In genomic region chr16:73063854-73064226, GRCh38 we compare ENCODE assay signal across 15 cellular contexts. TPM values are rescaled to one million over a fixed set of nuclear protein-coding genes. Genes with fewer than 3 reads are reported as not detected.
A peak's percentile ranks its signal among the peaks of the same experiment; 100 is the strongest.
DNase-seq lines count a peak whose midpoint lies in the region; ATAC-seq and TF ChIP-seq lines count a peak whose summit lies in the region.
"Had no signal": no experiment of that assay in that cellular context is flagged by ENCODE, and none has a peak within 500 bp of the region (broad histone marks: within the 10 kb centered on the region; RNA-seq: fewer than 3 reads in every experiment).

No MANE protein-coding gene starts in this region.

- H3K36me3 Mint-ChIP-seq in CD8-positive, alpha-beta T cell = no peaks in the 10 kb centered on the region

- H3K79me1 ChIP-seq in IMR-90 (ENCODE audit: low read depth in 1 of 2, low read length in 2 of 2) (peaks cover 4 to 14% of the 10 kb centered on the region in 2 experiments; a peak in 3 of 4 replicates), mesenchymal stem cell (replicated peaks; ENCODE audit: low read length, poor library complexity, severe bottlenecking) (no peaks in the 10 kb centered on the region)

- H3K4me3 ChIP-seq in IMR-90 (ENCODE audit: insufficient read depth, low read depth, low read length) = peak overlapping the region; percentile 22; the same call in 1 of the 2 replicates
- peak overlapping the region in 1 of 2 experiments; percentile 66 for H3K4me3 ChIP-seq in mesenchymal stem cell (ENCODE audit: insufficient read depth in 1 of 2, low read depth in 1 of 2, low read length in 2 of 2)
- no peak overlapping the region for H3K4me3 ChIP-seq in CD8-positive, alpha-beta T cell (ENCODE audit: low read depth, low read length)

- H3K4me2 ChIP-seq in IMR-90 (ENCODE audit: low read depth, low read length) = peak overlapping the region; percentile 83
- no peak overlapping the region for H3K4me2 ChIP-seq in mesenchymal stem cell (ENCODE audit: low read length, poor library complexity, severe bottlenecking)

- peak overlapping the region; percentile 49 for H3K14ac ChIP-seq in IMR-90 (replicated peaks; ENCODE audit: low read depth, low read length)
- no peak overlapping the region for H3K14ac ChIP-seq in mesenchymal stem cell (ENCODE audit: low read length in 2 of 2)

- H3K23ac ChIP-seq in IMR-90 (ENCODE audit: low read depth, low read length) = no peak overlapping the region; the same call in 1 of the 2 replicates
- H3K23ac ChIP-seq in mesenchymal stem cell (ENCODE audit: low read length in 2 of 2) = no peak overlapping the region

- intact Hi-C loops in IMR-90 (cut with micrococcal nuclease) = no loop called here
- intact Hi-C loops in CD8-positive, alpha-beta T cell (cut with DNase I, micrococcal nuclease) = no loop called here

- H2AK5ac ChIP-seq in IMR-90 (ENCODE audit: low read depth, low read length) (peak overlapping the region; percentile 10; the same call in 1 of the 2 replicates), mesenchymal stem cell (ENCODE audit: low read length, severe bottlenecking) (no peak overlapping the region)

- H3K9ac ChIP-seq in IMR-90 (ENCODE audit: low read depth, low read length) (0 out of 2 replicates have a peak overlapping the region, but pooled peaks have one; percentile 2), mesenchymal stem cell (ENCODE audit: low read length) (peak overlapping the region; percentile 81)

- H3K9me3 ChIP-seq in IMR-90 (ENCODE audit: control insufficient read depth, insufficient read depth, low read length) = no peaks in the 10 kb centered on the region
- H3K9me3 ChIP-seq in mesenchymal stem cell (ENCODE audit: control insufficient read depth, low read length) = no peaks in the 10 kb centered on the region
- H3K9me3 ChIP-seq in CD8-positive, alpha-beta T cell (ENCODE audit: low read length) = no peaks in the 10 kb centered on the region
- H3K9me3 ChIP-seq: neutrophil had no signal

- no peak overlapping the region for H3K27ac Mint-ChIP-seq in CD8-positive, alpha-beta T cell
- H3K27ac Mint-ChIP-seq: activated CD8-positive, alpha-beta T cell treated with anti-CD3 and anti-CD28 coated beads for 36 hours; activated naive CD4-positive, alpha-beta T cell treated with anti-CD3 and anti-CD28 coated beads, Interleukin-2, amount 50 U/mL, for 72 hours; stimulated activated naive CD8-positive, alpha-beta T cell treated with anti-CD3 and anti-CD28 coated beads, Interleukin-15, Interleukin-2, amounts not matched to agents 100 ng/mL and 50 ng/mL, for 24 hours had no signal

- no peak overlapping the region for H3K4me3 Mint-ChIP-seq in CD8-positive, alpha-beta T cell
- H3K4me3 Mint-ChIP-seq: activated CD8-positive, alpha-beta T cell treated with anti-CD3 and anti-CD28 coated beads for 36 hours; stimulated activated naive CD8-positive, alpha-beta T cell treated with anti-CD3 and anti-CD28 coated beads, Interleukin-15, Interleukin-2, amounts not matched to agents 100 ng/mL and 50 ng/mL, for 24 hours had no signal

- no peak for DNase-seq in IMR-90
- no peak for DNase-seq in mesenchymal stem cell
- no peak for DNase-seq in substantia nigra (lab: John Stamatoyannopoulos, UW)
- DNase-seq in CD8-positive, alpha-beta T cell = no peak
- DNase-seq in Ammon's horn (ENCODE audit: low spot score) = no peak
- no peak for DNase-seq in glomerular visceral epithelial cell (ENCODE audit: extremely low spot score)
- DNase-seq: activated CD8-positive, alpha-beta T cell treated with anti-CD3 and anti-CD28 coated beads for 36 hours; DMS79 treated with DMSO at 0.1 percent for 48 hours; effector CD8-positive, alpha-beta T cell; NCI-H2171 treated with DMSO at 0.1 percent for 48 hours; T-helper 2 cell had no signal

- no TSS peak for BruUV-seq in IMR-90 (replicated peaks; lab: Mats Ljungman, UMichigan)

- H2BK12ac ChIP-seq in mesenchymal stem cell (ENCODE audit: low read length in 2 of 2) = peak overlapping the region; percentile 45

- CTCF ChIA-PET in IMR-90 (lab: Yijun Ruan, JAX) = no interaction called here
- CTCF ChIA-PET in CD8-positive, alpha-beta T cell (lab: Charles Lee) = interaction anchor here (2.0 kb wide), 1 partner anchor 9 kb away, joined by 5 read pairs; no protein-coding TSS in a partner anchor

- H3K27ac ChIP-seq in IMR-90 (ENCODE audit: insufficient read depth, low read length) = peak overlapping the region; percentile 5
- H3K27ac ChIP-seq in cingulate gyrus (ENCODE audit: low read depth, low read length) = peak overlapping the region; percentile 35
- no peak overlapping the region for H3K27ac ChIP-seq in mesenchymal stem cell (ENCODE audit: low read length, poor library complexity, severe bottlenecking)
- H3K27ac ChIP-seq in substantia nigra (ENCODE audit: low read depth, low read length, poor library complexity, severe bottlenecking) = peak overlapping the region; percentile 19
- no peak overlapping the region for H3K27ac ChIP-seq in CD8-positive, alpha-beta T cell (ENCODE audit: low read depth, low read length)
- H3K27ac ChIP-seq: neutrophil had no signal

- H3K36me3 ChIP-seq in IMR-90 (ENCODE audit: control insufficient read depth, insufficient read depth, low read length) (no peaks in the 10 kb centered on the region), mesenchymal stem cell (ENCODE audit: control insufficient read depth in 1 of 2, insufficient read depth in 2 of 2, low read depth in 1 of 2, low read length in 2 of 2) (no peaks in the 10 kb centered on the region)
- H3K36me3 ChIP-seq in CD8-positive, alpha-beta T cell (ENCODE audit: insufficient read depth, low read length) = no peaks in the 10 kb centered on the region
- H3K36me3 ChIP-seq: neutrophil had no signal

- dilution Hi-C loops in IMR-90 (cut with HindIII; ENCODE audit: low sequenced_read_pairs, unreplicated experiment) = no loop called here

- H3K4me1 ChIP-seq in IMR-90 (ENCODE audit: control insufficient read depth, insufficient read depth, low read length) (peaks cover 32% of the 10 kb centered on the region), mesenchymal stem cell (ENCODE audit: control insufficient read depth, insufficient read depth, low read depth, low read length) (peaks cover 41% of the 10 kb centered on the region)
- H3K4me1 ChIP-seq in CD8-positive, alpha-beta T cell (ENCODE audit: insufficient read depth, low read length) = no peaks in the 10 kb centered on the region

- TF ChIP-seq CTCF in IMR-90 (conservative IDR thresholded peaks at IDR 0.05; ENCODE audit: low read depth, low read length) = no peak
- TF ChIP-seq CTCF in CD8-positive, alpha-beta T cell (IDR thresholded peaks at IDR 0.05) = no peak

- peak overlapping the region; percentile 4 for H4K5ac ChIP-seq in IMR-90 (ENCODE audit: low read depth, low read length)

- peaks cover 5% of the 10 kb centered on the region; the same call in 1 of the 2 replicates for H3K9me1 ChIP-seq in IMR-90 (ENCODE audit: insufficient read depth, low read length)

- H4K20me1 ChIP-seq in IMR-90 (ENCODE audit: insufficient read depth, low read length) = no peaks in the 10 kb centered on the region

- H2AFZ ChIP-seq in IMR-90 (replicated peaks; ENCODE audit: low read length, poor library complexity) (peak overlapping the region; percentile 84), mesenchymal stem cell (ENCODE audit: low read depth, low read length) (no peak overlapping the region)

- peak overlapping the region; percentile 63 for H2AK9ac ChIP-seq in IMR-90 (replicated peaks; ENCODE audit: low read depth, low read length, poor library complexity)

- H2BK5ac ChIP-seq in IMR-90 (ENCODE audit: low read depth, low read length, poor library complexity, severe bottlenecking) = peak overlapping the region; percentile 50
- no peak overlapping the region for H2BK5ac ChIP-seq in mesenchymal stem cell (ENCODE audit: low read depth, low read length, poor library complexity, severe bottlenecking)

- H4K91ac ChIP-seq in IMR-90 (ENCODE audit: insufficient read depth, low read depth, low read length) = peak overlapping the region; percentile 68; the same call in 1 of the 2 replicates
- H4K91ac ChIP-seq in mesenchymal stem cell (ENCODE audit: low read length) = no peak overlapping the region

- H2BK20ac ChIP-seq in IMR-90 (ENCODE audit: low read depth, low read length) = peak overlapping the region; percentile 49; the same call in 1 of the 2 replicates

- POLR2A ChIA-PET in IMR-90 (lab: Charles Lee; ENCODE audit: unreplicated experiment) = interaction anchor here (0.6 kb wide), 1 partner anchor 119 kb away, joined by 3 read pairs; no protein-coding TSS in a partner anchor
- POLR2A ChIA-PET in CD8-positive, alpha-beta T cell (lab: Charles Lee) = no interaction called here

- no peak overlapping the region for H3K56ac ChIP-seq in IMR-90 (ENCODE audit: extremely low read depth, insufficient read depth, low read length)

- TF ChIP-seq POLR2A in IMR-90 (IDR thresholded peaks at IDR 0.05; ENCODE audit: low read depth, low read length) = no peak

- WGBS in IMR-90 (ENCODE audit: extremely low coverage in 2 of 2, insufficient read length in 1 of 2), 2 experiments = 77% methylated on average over 9 of the region's 15 CpGs; no CpG with 5 or more reads in 1 of the 2 experiments
- 2% methylated on average over 15 of the region's 15 CpGs for WGBS in mesenchymal stem cell

- H3K4ac ChIP-seq in IMR-90 (ENCODE audit: low read depth, low read length) = peak overlapping the region; percentile 62; the same call in 1 of the 2 replicates
- no peak overlapping the region for H3K4ac ChIP-seq in mesenchymal stem cell (ENCODE audit: low read depth in 1 of 2, low read length in 2 of 2)

- H2BK120ac ChIP-seq in IMR-90 (ENCODE audit: low read depth, low read length) (peak overlapping the region; percentile 79), mesenchymal stem cell (ENCODE audit: low read depth, low read length) (no peak overlapping the region)

- no peak for ATAC-seq in IMR-90 (ENCODE audit: low read depth)
- ATAC-seq in CD8-positive, alpha-beta T cell = no peak
- ATAC-seq: activated CD8-positive, alpha-beta T cell treated with anti-CD3 and anti-CD28 coated beads for 36 hours had no signal

- peaks cover 13% of the 10 kb centered on the region for H3K4me1 Mint-ChIP-seq in CD8-positive, alpha-beta T cell (ENCODE audit: low read depth)

- peak overlapping the region; percentile 7; the same call in 1 of the 2 replicates for H3K18ac ChIP-seq in IMR-90 (ENCODE audit: low read depth, low read length)
- H3K18ac ChIP-seq in mesenchymal stem cell (ENCODE audit: low read depth in 1 of 2, low read length in 2 of 2) = peak overlapping the region in 1 of 2 experiments; percentile 76

- no peaks in the 10 kb centered on the region for H3K9me3 Mint-ChIP-seq in CD8-positive, alpha-beta T cell
- H3K9me3 Mint-ChIP-seq: activated CD8-positive, alpha-beta T cell treated with anti-CD3 and anti-CD28 coated beads for 36 hours; activated naive CD4-positive, alpha-beta T cell treated with anti-CD3 and anti-CD28 coated beads, Interleukin-2, amount 50 U/mL, for 72 hours; stimulated activated naive CD8-positive, alpha-beta T cell treated with anti-CD3 and anti-CD28 coated beads, Interleukin-15, Interleukin-2, amounts not matched to agents 100 ng/mL and 50 ng/mL, for 24 hours had no signal

- in situ Hi-C loops in IMR-90 (cut with MboI; ENCODE audit: low sequenced_read_pairs) = loop anchor here (10.0 to 25.0 kb wide), 3 partner anchors 171 to 1223 kb away; partner anchors contain the start of gene PSMD7

- no peaks in the 10 kb centered on the region for H3K27me3 ChIP-seq in IMR-90 (ENCODE audit: control insufficient read depth, insufficient read depth, low read length)
- peaks cover 0 to 63% of the 10 kb centered on the region in 2 experiments for H3K27me3 ChIP-seq in mesenchymal stem cell (ENCODE audit: control insufficient read depth in 1 of 2, insufficient read depth in 1 of 2, low read length in 2 of 2)
- H3K27me3 ChIP-seq in CD8-positive, alpha-beta T cell (ENCODE audit: insufficient read depth, low read length) = peaks cover 17% of the 10 kb centered on the region

- H3K27me3 Mint-ChIP-seq in CD8-positive, alpha-beta T cell (ENCODE audit: low read depth) = peaks cover 57% of the 10 kb centered on the region

- TF ChIP-seq RAD21 in IMR-90 (IDR thresholded peaks at IDR 0.05; ENCODE audit: low read length) = no peak

- H4K8ac ChIP-seq in IMR-90 (ENCODE audit: low read depth in 2 of 2, low read length in 2 of 2) (peak overlapping the region; percentile 45 to 59), mesenchymal stem cell (ENCODE audit: low read length) (no peak overlapping the region)

- peak overlapping the region; percentile 26; the same call in 1 of the 3 replicates for H2BK15ac ChIP-seq in IMR-90 (ENCODE audit: low read depth, low read length)
- H2BK15ac ChIP-seq in mesenchymal stem cell (ENCODE audit: low read depth, poor library complexity, severe bottlenecking) = peak overlapping the region; percentile 75

RNA-seq across cellular contexts. Expression of gene ZFHX3, which starts 15.9 kb away (rescaled TPM):
- 1.4 and 2.2 TPM in 2 replicates for total RNA-seq in IMR-90 (2012; rRNA removed)
- 1.7 and 2.0 TPM in 2 replicates for polyA plus RNA-seq in IMR-90 (2012; rRNA removed)
- polyA plus RNA-seq in IMR-90 (2012; cell fraction: cytosol; rRNA removed) = 0.78 and 1.1 TPM in 2 replicates
- 1.9 and 2.8 TPM in 2 replicates for polyA plus RNA-seq in IMR-90 (2012; cell fraction: nucleus; rRNA removed; ENCODE audit: low replicate concordance)
- 5.1 TPM for polyA plus RNA-seq in mesenchymal stem cell (2013, experiment 1 of 2)
- polyA plus RNA-seq in mesenchymal stem cell (2013, experiment 2 of 2) = 4.5 TPM
- under 1 TPM; 0.22 to 0.33 TPM for total RNA-seq in CD8-positive, alpha-beta T cell

Comparison
In these comparisons a context has a peak if more than half of its experiments do, and no peak if none do; other contexts are left out.
1. H3K27ac ChIP-seq: peak in IMR-90 (single experiment), cingulate gyrus (single experiment) and substantia nigra (single experiment); none in mesenchymal stem cell (single experiment) and CD8-positive, alpha-beta T cell (single experiment).